ENCODE assay signal across 2 cellular contexts in the genomic region with DNA sequence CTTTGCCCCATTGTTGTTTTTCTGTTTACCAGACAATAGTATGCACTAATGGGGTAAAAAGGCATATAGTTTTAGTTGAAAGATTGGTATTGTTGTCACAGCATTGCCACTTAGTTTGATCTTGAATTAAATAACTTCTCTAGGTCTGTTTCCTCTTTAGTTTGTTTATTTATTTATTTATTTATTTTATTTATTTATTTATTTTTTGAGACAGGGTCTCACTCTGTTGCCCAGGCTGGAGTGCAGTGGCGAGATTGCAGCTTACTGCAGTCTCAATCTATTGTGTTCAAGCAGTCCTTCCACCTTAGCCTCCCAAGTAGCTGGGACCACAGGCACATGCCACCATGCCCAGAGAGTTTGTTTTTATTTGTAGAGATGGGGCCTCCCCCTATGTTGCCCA.
A peak's percentile ranks its signal among the peaks of the same experiment; 100 is the strongest.
TF ChIP-seq lines count a peak whose summit lies in the region.

No MANE protein-coding gene starts in this region.

TF ChIP-seq in HCT116, 20 proteins besides CTCF, POLR2A, EP300 and RAD21 (continued from another document):
- TF ChIP-seq TCF7L2 (IDR thresholded peaks at IDR 0.05; ENCODE audit: borderline replicate concordance, extremely low read depth, insufficient read depth, insufficient read length) = no peak
TF ChIP-seq in HCT116: peak in this region for 0.

TF ChIP-seq in K562, 482 proteins besides CTCF, POLR2A, EP300 and RAD21 (continued from another document):
- TF ChIP-seq BMI1 (IDR thresholded peaks at IDR 0.05; ENCODE audit: low read length) = no peak
- 0 out of 2 replicates have a peak, but pooled peaks have one; percentile 15 for TF ChIP-seq ZNF121 (CRISPR knock-in tag; conservative IDR thresholded peaks at IDR 0.05)
TF ChIP-seq in K562: peak in this region for 1.
